ENCODE assay signal across 22 cellular contexts in the genomic region with DNA sequence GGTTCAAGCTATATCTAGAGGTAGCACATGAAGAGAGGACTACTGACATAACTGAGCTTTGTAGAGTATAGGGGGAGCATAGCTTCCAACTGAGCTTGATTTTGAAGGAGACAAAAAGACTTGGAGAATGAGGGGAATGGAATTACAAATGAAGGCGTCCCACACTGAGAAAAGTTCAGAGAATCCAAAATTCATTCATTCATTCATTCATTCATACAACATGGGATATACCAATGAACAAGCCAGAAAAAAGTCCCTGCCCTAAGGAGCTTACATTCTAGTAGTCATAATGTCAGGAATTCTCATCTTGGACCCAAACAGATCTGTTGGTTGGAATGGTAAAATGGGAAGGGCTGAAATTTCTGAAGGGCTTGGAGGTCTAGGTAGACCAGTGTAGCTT.
DNase-seq lines count a peak whose midpoint lies in the region; ATAC-seq, FAIRE-seq and TF ChIP-seq lines count a peak whose summit lies in the region.
"Had no signal": no experiment of that assay in that cellular context is flagged by ENCODE, and none has a peak within 500 bp of the region (broad histone marks: within the 10 kb centered on the region; RNA-seq: fewer than 3 reads in every experiment).

No MANE protein-coding gene starts in this region.

- H2AFZ ChIP-seq in OCI-LY3 (ENCODE audit: low read depth, low read length) (no peak overlapping the region), endothelial cell of umbilical vein (ENCODE audit: low read depth, low read length) (no peak overlapping the region), smooth muscle cell (ENCODE audit: low read depth) (no peak overlapping the region), MM.1S (ENCODE audit: low read length) (no peak overlapping the region)

- H4K20me1 ChIP-seq in OCI-LY3 (ENCODE audit: insufficient read depth, low read length) (no peaks in the 10 kb centered on the region), endothelial cell of umbilical vein (replicated peaks; ENCODE audit: control insufficient read depth, extremely low read depth, insufficient read depth, low read length) (no peaks in the 10 kb centered on the region), smooth muscle cell (ENCODE audit: low read depth) (no peaks in the 10 kb centered on the region), MM.1S (ENCODE audit: insufficient read depth, low read length) (no peaks in the 10 kb centered on the region)

- no peak for TF ChIP-seq CTCF in OCI-LY3 (IDR thresholded peaks at IDR 0.05; ENCODE audit: low read depth, low read length)
- no peak for TF ChIP-seq CTCF in endothelial cell of umbilical vein (IDR thresholded peaks at IDR 0.05; ENCODE audit: extremely low read depth in 1 of 2, insufficient read depth in 1 of 2, low read depth in 1 of 2, low read length in 2 of 2)
- TF ChIP-seq CTCF in smooth muscle cell (IDR thresholded peaks at IDR 0.05; ENCODE audit: borderline replicate concordance, insufficient read depth, poor library complexity, severe bottlenecking), result no peak
- no peak for TF ChIP-seq CTCF in MM.1S (IDR thresholded peaks at IDR 0.05; ENCODE audit: low read length)

- CTCF ChIA-PET in endothelial cell of umbilical vein (lab: Charles Lee), result interaction anchor here (1.3 to 5.5 kb wide), 4 partner anchors 13 to 125 kb away, joined by 3 to 35 read pairs (median 18); partner anchors contain the start of gene TCTN3

- WGBS in smooth muscle cell (ENCODE audit: low lambda C conversion rate), result 100% methylated on average over 1 of the region's 1 CpG

- no TSS peak for BruUV-seq in endothelial cell of umbilical vein (replicated peaks; lab: Mats Ljungman, UMichigan)

- H3K9me2 ChIP-seq in MM.1S (replicated peaks; ENCODE audit: insufficient read depth, low read length), result no peaks in the 10 kb centered on the region

- H3K9me1 ChIP-seq in endothelial cell of umbilical vein (replicated peaks; ENCODE audit: control insufficient read depth, extremely low read depth, insufficient read depth, low read length), result no peaks in the 10 kb centered on the region

- no peak overlapping the region for H3K9ac ChIP-seq in OCI-LY3 (ENCODE audit: low read length)
- H3K9ac ChIP-seq in endothelial cell of umbilical vein (replicated peaks; ENCODE audit: extremely low read depth, insufficient read depth, low read length), result no peak overlapping the region
- no peak overlapping the region for H3K9ac ChIP-seq in smooth muscle cell (ENCODE audit: low read depth)
- no peak overlapping the region for H3K9ac ChIP-seq in MM.1S (ENCODE audit: low read length)

- peaks cover 67% of the 10 kb centered on the region for H3K4me1 ChIP-seq in OCI-LY3 (ENCODE audit: low read length)
- H3K4me1 ChIP-seq in endothelial cell of umbilical vein (ENCODE audit: control insufficient read depth, extremely low read depth, insufficient read depth, low read length), result peaks cover 55% of the 10 kb centered on the region
- H3K4me1 ChIP-seq in smooth muscle cell (ENCODE audit: low read depth), result no peaks in the 10 kb centered on the region
- H3K4me1 ChIP-seq in MM.1S (ENCODE audit: low read length), result no peaks in the 10 kb centered on the region

- H3F3A ChIP-seq in smooth muscle cell (ENCODE audit: low read depth) (no peaks in the 10 kb centered on the region), MM.1S (ENCODE audit: insufficient read depth, low read length) (no peaks in the 10 kb centered on the region)

- ATAC-seq in HG03521 (IDR thresholded peaks at IDR 0.05; ENCODE audit: unreplicated experiment) (no peak), HG02840 (IDR thresholded peaks at IDR 0.05; ENCODE audit: low FRiP score, unreplicated experiment) (no peak)

- FAIRE-seq in GM12891 (lab: Jason Lieb, UNC) (no peak), endothelial cell of umbilical vein (lab: Jason Lieb, UNC) (no peak)
- FAIRE-seq: H54 had no signal

- no peak for DNase-seq in GM12891 (ENCODE audit: insufficient read length, low spot score)
- no peak for DNase-seq in endothelial cell of umbilical vein (ENCODE audit: low read depth, low spot score)
- DNase-seq in smooth muscle cell (lab: John Stamatoyannopoulos, UW; ENCODE audit: unreplicated experiment), result no peak
- no peak for DNase-seq in NOMO-1 (lab: John Stamatoyannopoulos, UW; ENCODE audit: unreplicated experiment in 2 of 2)
- no peak for DNase-seq in MM.1S
- DNase-seq: DMS 273 treated with DMSO at 0.1 percent for 48 hours; GDM1; HFFc6; NCI-H1105; NCI-H1694; NCI-H2107; NCI-H345; NCI-H69; NK-92 treated with Interleukin-12 subunit alpha and Interleukin-12 subunit beta, amount 100 ng/mL, for 24 hours had no signal

- no peak overlapping the region for H3K4me3 ChIP-seq in OCI-LY3 (ENCODE audit: low read length)
- no peak overlapping the region for H3K4me3 ChIP-seq in endothelial cell of umbilical vein (replicated peaks in 1 of 3; ENCODE audit: insufficient read depth in 1 of 3, low read depth in 1 of 3, low read length in 3 of 3)
- H3K4me3 ChIP-seq in smooth muscle cell, result no peak overlapping the region
- H3K4me3 ChIP-seq in MM.1S (ENCODE audit: low read length), result no peak overlapping the region
- H3K4me3 ChIP-seq: MG63, SJCRH30 had no signal

- TF ChIP-seq POLR2A in GM12891 (IDR thresholded peaks at IDR 0.05; ENCODE audit: low read depth, low read length) (no peak), endothelial cell of umbilical vein (IDR thresholded peaks at IDR 0.05; ENCODE audit: low read depth, low read length) (no peak)

- dilution Hi-C loops in endothelial cell of umbilical vein (cut with MboI; ENCODE audit: extremely low pct_ligation_motif_present, low sequenced_read_pairs), result no loop called here

- POLR2A ChIA-PET in endothelial cell of umbilical vein (lab: Charles Lee), result no interaction called here

- intact Hi-C loops in endothelial cell of umbilical vein (cut with micrococcal nuclease), result loop anchor here (1.0 to 5.0 kb wide), 5 partner anchors 23 to 371 kb away; no protein-coding TSS in a partner anchor

- H3K27me3 ChIP-seq in OCI-LY3 (ENCODE audit: low read depth, low read length) (no peaks in the 10 kb centered on the region), endothelial cell of umbilical vein (ENCODE audit: control insufficient read depth in 2 of 2, insufficient read depth in 2 of 2, low read length in 2 of 2) (no peaks in the 10 kb centered on the region), smooth muscle cell (ENCODE audit: low read depth) (no peaks in the 10 kb centered on the region), MM.1S (replicated peaks; ENCODE audit: insufficient read depth, low read length) (no peaks in the 10 kb centered on the region)
- H3K27me3 ChIP-seq: MG63, SJCRH30 had no signal

- H3K36me3 ChIP-seq in OCI-LY3 (replicated peaks; ENCODE audit: low read depth, low read length), result peaks cover 30% of the 10 kb centered on the region
- no peaks in the 10 kb centered on the region for H3K36me3 ChIP-seq in endothelial cell of umbilical vein (ENCODE audit: control insufficient read depth in 2 of 2, extremely low read depth in 1 of 2, insufficient read depth in 2 of 2, low read length in 2 of 2)
- H3K36me3 ChIP-seq in smooth muscle cell (ENCODE audit: low read depth), result no peaks in the 10 kb centered on the region
- H3K36me3 ChIP-seq in MM.1S (replicated peaks; ENCODE audit: insufficient read depth, low read length), result no peaks in the 10 kb centered on the region
- H3K36me3 ChIP-seq: MG63, SJCRH30 had no signal

- H3K9me3 ChIP-seq in OCI-LY3 (ENCODE audit: insufficient read depth, low read length) (no peaks in the 10 kb centered on the region), endothelial cell of umbilical vein (replicated peaks; ENCODE audit: control insufficient read depth, insufficient read depth, low read length) (no peaks in the 10 kb centered on the region), smooth muscle cell (replicated peaks; ENCODE audit: low read depth) (no peaks in the 10 kb centered on the region), MM.1S (replicated peaks; ENCODE audit: insufficient read depth, low read length) (no peaks in the 10 kb centered on the region)
- H3K9me3 ChIP-seq: SJCRH30 had no signal

- H3K79me2 ChIP-seq in OCI-LY3 (ENCODE audit: low read length) (peaks cover 18% of the 10 kb centered on the region; the same call in 1 of the 2 replicates), endothelial cell of umbilical vein (ENCODE audit: control insufficient read depth, insufficient read depth, low read length) (no peaks in the 10 kb centered on the region), smooth muscle cell (ENCODE audit: low read depth) (no peaks in the 10 kb centered on the region), MM.1S (ENCODE audit: low read length) (no peaks in the 10 kb centered on the region)

- H3K4me2 ChIP-seq in OCI-LY3 (ENCODE audit: low read length) (no peak overlapping the region), endothelial cell of umbilical vein (ENCODE audit: insufficient read depth, low read length) (peak overlapping the region; percentile 54), smooth muscle cell (no peak overlapping the region), MM.1S (ENCODE audit: low read depth, low read length) (no peak overlapping the region)

- H3K27ac ChIP-seq in OCI-LY3 (ENCODE audit: low read length) (peak overlapping the region; percentile 90), endothelial cell of umbilical vein (ENCODE audit: insufficient read depth, low read depth, low read length) (peak overlapping the region; percentile 88), smooth muscle cell (ENCODE audit: low read depth) (peak overlapping the region; percentile 11), MM.1S (ENCODE audit: low read length) (no peak overlapping the region)
- H3K27ac ChIP-seq: C4-2B, RWPE1, SJCRH30 had no signal

TF ChIP-seq in GM12891, 5 proteins besides CTCF, POLR2A, EP300 and RAD21:
- TF ChIP-seq TAF1 (IDR thresholded peaks at IDR 0.05; ENCODE audit: low read depth, low read length) (no peak), POLR2AphosphoS5 (IDR thresholded peaks at IDR 0.05; ENCODE audit: low read depth, low read length) (0 out of 2 replicates have a peak, but pooled peaks have one; percentile 18)

TF ChIP-seq in endothelial cell of umbilical vein, 7 proteins besides CTCF, POLR2A, EP300 and RAD21:
- TF ChIP-seq JUN (IDR thresholded peaks at IDR 0.05; ENCODE audit: borderline replicate concordance, insufficient read depth, insufficient read length, low read depth), result no peak
